In genomic region chr6:115137910-115138309, GRCh38 we compare ENCODE assay signal across 17 cellular contexts.
DNase-seq lines count a peak whose midpoint lies in the region; ATAC-seq and TF ChIP-seq lines count a peak whose summit lies in the region.
"Had no signal": no experiment of that assay in that cellular context is flagged by ENCODE, and none has a peak within 500 bp of the region (broad histone marks: within the 10 kb centered on the region; RNA-seq: fewer than 3 reads in every experiment).

No MANE protein-coding gene starts in this region.

- H3K27me3 Mint-ChIP-seq in chondrocyte (ENCODE audit: low read depth): peaks cover 3% of the 10 kb centered on the region

- intact Hi-C loops in posterior vena cava (cut with DNase I): no loop called here

- no peak overlapping the region for H3K4me3 Mint-ChIP-seq in chondrocyte (ENCODE audit: unreplicated experiment)
- H3K4me3 Mint-ChIP-seq: HFFc6 had no signal

- H3K27ac Mint-ChIP-seq in chondrocyte (ENCODE audit: unreplicated experiment): no peak overlapping the region
- H3K27ac Mint-ChIP-seq: HFFc6 had no signal

- H3K9me3 Mint-ChIP-seq in chondrocyte (ENCODE audit: low read depth): no peaks in the 10 kb centered on the region

- H3K36me3 Mint-ChIP-seq in chondrocyte (ENCODE audit: low read depth): no peaks in the 10 kb centered on the region

- no peak for ATAC-seq in GM19455 (IDR thresholded peaks at IDR 0.05; ENCODE audit: unreplicated experiment)
- ATAC-seq: K562 had no signal

- no peak for TF ChIP-seq CTCF in chondrocyte (IDR thresholded peaks at IDR 0.05)

- H3K4me1 Mint-ChIP-seq in chondrocyte (ENCODE audit: low read depth): no peaks in the 10 kb centered on the region

- DNase-seq in NCI-H146 (lab: John Stamatoyannopoulos, UW) (peak; percentile 7), NCI-H146 treated with DMSO at 0.1 percent for 48 hours (lab: John Stamatoyannopoulos, UW; ENCODE audit: unreplicated experiment) (no peak), NCI-H69 (lab: John Stamatoyannopoulos, UW) (peak; percentile 16), chondrocyte (ENCODE audit: low spot score) (peak; percentile 33), posterior vena cava (ENCODE audit: low spot score) (peak; percentile 32), RKO (ENCODE audit: low spot score) (no peak), T1000 (lab: John Stamatoyannopoulos, UW) (no peak)
- DNase-seq: 8988T, COR-L47, EL, H7, HFFc6, NCI-H1105 treated with DMSO at 0.1 percent for 48 hours, NCI-H187, SW 1271 had no signal

Comparison
In these comparisons a context has a peak if more than half of its experiments do, and no peak if none do; other contexts are left out.
1. DNase-seq: peak in NCI-H146 (single experiment), NCI-H69 (single experiment), chondrocyte (single experiment) and posterior vena cava (single experiment); none in NCI-H146 treated with DMSO at 0.1 percent for 48 hours (single experiment), RKO (single experiment) and T1000 (single experiment).